Comparison of ENCODE assay signal across 24 cellular contexts in the genomic region with DNA sequence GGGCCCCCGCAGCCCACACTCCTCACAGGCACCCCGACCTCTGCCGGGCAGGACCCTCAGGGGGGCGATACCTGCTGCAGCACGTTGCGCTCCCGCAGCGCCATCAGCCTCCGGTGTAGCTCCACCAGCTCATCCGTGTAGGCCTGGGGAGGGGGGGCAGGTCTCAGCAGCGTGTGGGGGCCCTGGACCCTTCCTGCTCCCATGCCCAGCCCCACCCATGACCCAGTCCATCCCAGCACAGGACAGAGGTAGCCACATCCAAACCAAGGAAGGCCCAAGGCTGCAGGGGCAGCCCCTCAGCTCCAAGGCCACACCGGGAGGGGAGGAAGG.
"Had no signal": no experiment of that assay in that cellular context is flagged by ENCODE, and none has a peak within 500 bp of the region (broad histone marks: within the 10 kb centered on the region; RNA-seq: fewer than 3 reads in every experiment).

No MANE protein-coding gene starts in this region.

- H3K9me3 Mint-ChIP-seq: activated CD4-positive, alpha-beta memory T cell treated with anti-CD3 and anti-CD28 coated beads, Interleukin-2, amount 10 ng/mL, durations not matched to agents 7 days and 5 days; activated naive CD4-positive, alpha-beta T cell treated with anti-CD3 and anti-CD28 coated beads, Interleukin-2, amount 50 U/mL, for 72 hours; brain; central memory CD8-positive, alpha-beta T cell; nephron progenitor cell; stimulated activated naive B cell treated with anti-CD40 and anti-IgM and Interleukin-4, amounts not matched to agents 10 μg/mL and 1 μg/mL and 100 μg/mL, for 72 hours had no signal

- H3K27ac ChIP-seq: colonic mucosa, esophagus squamous epithelium, gastrocnemius medialis, left ventricle myocardium inferior, thoracic aorta, upper lobe of left lung had no signal

- H3K9me3 ChIP-seq: colonic mucosa, esophagus squamous epithelium, gastrocnemius medialis, left ventricle myocardium inferior, thoracic aorta, upper lobe of left lung had no signal

- H3K4me1 Mint-ChIP-seq: activated CD4-positive, alpha-beta memory T cell treated with anti-CD3 and anti-CD28 coated beads, Interleukin-2, amount 10 ng/mL, durations not matched to agents 7 days and 5 days; activated CD8-positive, alpha-beta memory T cell treated with anti-CD3 and anti-CD28 coated beads, Interleukin-2, amount 10 ng/mL, durations not matched to agents 7 days and 5 days; T-helper 17 cell had no signal

- H3K4me3 ChIP-seq: colonic mucosa, esophagus squamous epithelium, gastrocnemius medialis, left ventricle myocardium inferior, thoracic aorta, upper lobe of left lung had no signal

- ATAC-seq: activated CD8-positive, alpha-beta memory T cell treated with anti-CD3 and anti-CD28 coated beads, Interleukin-2, amount 10 ng/mL, durations not matched to agents 7 days and 5 days; gastrocnemius medialis; sciatic nerve; stimulated activated naive B cell treated with anti-CD40 and anti-IgM and Interleukin-4, amounts not matched to agents 10 μg/mL and 1 μg/mL and 100 μg/mL, for 72 hours; T-helper 17 cell had no signal

- H3K4me3 Mint-ChIP-seq: activated CD4-positive, alpha-beta memory T cell treated with anti-CD3 and anti-CD28 coated beads, Interleukin-2, amount 10 ng/mL, durations not matched to agents 7 days and 5 days; activated CD8-positive, alpha-beta memory T cell treated with anti-CD3 and anti-CD28 coated beads, Interleukin-2, amount 10 ng/mL, durations not matched to agents 7 days and 5 days; brain; central memory CD8-positive, alpha-beta T cell; nephron progenitor cell; stimulated activated naive B cell treated with anti-CD40 and anti-IgM and Interleukin-4, amounts not matched to agents 10 μg/mL and 1 μg/mL and 100 μg/mL, for 72 hours; T-helper 17 cell had no signal

- H3K36me3 Mint-ChIP-seq: activated CD8-positive, alpha-beta memory T cell treated with anti-CD3 and anti-CD28 coated beads, Interleukin-2, amount 10 ng/mL, durations not matched to agents 7 days and 5 days; activated naive CD4-positive, alpha-beta T cell treated with anti-CD3 and anti-CD28 coated beads, Interleukin-2, amount 50 U/mL, for 72 hours had no signal

- H3K27me3 ChIP-seq: colonic mucosa, esophagus squamous epithelium, gastrocnemius medialis, upper lobe of left lung had no signal

- H3K36me3 ChIP-seq: colonic mucosa had no signal

- H3K27me3 Mint-ChIP-seq: activated CD4-positive, alpha-beta memory T cell treated with anti-CD3 and anti-CD28 coated beads, Interleukin-2, amount 10 ng/mL, durations not matched to agents 7 days and 5 days; activated CD8-positive, alpha-beta memory T cell treated with anti-CD3 and anti-CD28 coated beads, Interleukin-2, amount 10 ng/mL, durations not matched to agents 7 days and 5 days; brain; central memory CD8-positive, alpha-beta T cell; stimulated activated naive B cell treated with anti-CD40 and anti-IgM and Interleukin-4, amounts not matched to agents 10 μg/mL and 1 μg/mL and 100 μg/mL, for 72 hours; T-helper 17 cell had no signal

- H3K27ac Mint-ChIP-seq: activated CD4-positive, alpha-beta memory T cell treated with anti-CD3 and anti-CD28 coated beads, Interleukin-2, amount 10 ng/mL, durations not matched to agents 7 days and 5 days; activated CD8-positive, alpha-beta memory T cell treated with anti-CD3 and anti-CD28 coated beads, Interleukin-2, amount 10 ng/mL, durations not matched to agents 7 days and 5 days; activated naive CD4-positive, alpha-beta T cell treated with anti-CD3 and anti-CD28 coated beads, Interleukin-2, amount 50 U/mL, for 72 hours; brain; nephron progenitor cell; stimulated activated naive B cell treated with anti-CD40 and anti-IgM and Interleukin-4, amounts not matched to agents 10 μg/mL and 1 μg/mL and 100 μg/mL, for 72 hours; T-helper 17 cell had no signal

- DNase-seq: activated CD4-positive, alpha-beta memory T cell treated with anti-CD3 and anti-CD28 coated beads, Interleukin-2, amount 10 ng/mL, durations not matched to agents 7 days and 5 days; activated CD4-positive, alpha-beta T cell treated with anti-CD3 and anti-CD28 coated beads for 48 hours; activated CD4-positive, CD25-positive, alpha-beta regulatory T cell; activated CD8-positive, alpha-beta memory T cell treated with anti-CD3 and anti-CD28 coated beads, Interleukin-2, amount 10 ng/mL, durations not matched to agents 7 days and 5 days; activated gamma-delta T cell treated with Interleukin-2 at 50 U/mL for 16 hours; activated T-cell treated with anti-CD3 and anti-CD28 coated beads for 4 hours; colonic mucosa; esophagus squamous epithelium; hippocampal formation; left ventricle myocardium inferior; nephron progenitor cell; nucleus accumbens; small intestine; stimulated activated CD4-positive, alpha-beta T cell treated with anti-CD3 and anti-CD28 coated beads, Interleukin-15, amount 100 ng/mL, for 24 hours; stimulated activated naive B cell treated with anti-CD40 and anti-IgM and Interleukin-4, amounts not matched to agents 10 μg/mL and 1 μg/mL and 100 μg/mL, for 72 hours; SW 1271; T-helper 17 cell had no signal
